In the genomic region with DNA sequence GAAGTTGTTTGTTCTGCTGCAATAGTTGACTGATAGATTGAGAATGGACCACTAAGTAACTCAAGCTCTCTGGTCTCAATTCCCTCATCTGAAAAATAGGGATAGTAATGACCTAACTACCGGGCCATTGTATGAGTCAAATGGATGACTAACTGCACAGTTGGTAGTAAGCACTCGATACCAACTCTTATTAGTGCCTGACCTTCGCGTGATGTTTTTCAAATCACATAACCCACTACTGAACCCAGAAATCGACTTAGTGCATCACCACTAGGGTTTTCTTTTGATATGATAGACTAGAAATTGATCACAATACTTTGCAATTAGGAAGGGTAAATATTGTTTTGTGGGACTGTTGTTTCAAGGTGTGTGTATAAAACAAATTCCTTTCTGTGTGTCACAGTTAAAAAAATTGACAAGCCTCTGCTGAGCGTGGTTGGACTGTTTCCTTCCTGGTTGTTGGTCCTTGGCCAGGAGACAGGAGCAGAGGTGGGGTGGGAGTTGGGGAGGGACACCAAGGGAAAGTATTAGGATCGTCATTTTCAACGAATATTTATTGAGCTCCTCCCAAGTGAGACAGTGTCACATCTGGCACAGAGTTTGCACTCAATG, we compare ENCODE assay signal across 18 cellular contexts. TPM values are rescaled to one million over a fixed set of nuclear protein-coding genes. Genes with fewer than 3 reads are reported as not detected.
A peak's percentile ranks its signal among the peaks of the same experiment; 100 is the strongest.
DNase-seq lines count a peak whose midpoint lies in the region; ATAC-seq and TF ChIP-seq lines count a peak whose summit lies in the region.
"Had no signal": no experiment of that assay in that cellular context is flagged by ENCODE, and none has a peak within 500 bp of the region (broad histone marks: within the 10 kb centered on the region; RNA-seq: fewer than 3 reads in every experiment).

No MANE protein-coding gene starts in this region.

- DNase-seq in AG20443 (ENCODE audit: low spot score), result peak; percentile 60
- DNase-seq in LHCN-M2 (ENCODE audit: low read depth), result peak; percentile 61
- peak; percentile 68 for DNase-seq in astrocyte of the spinal cord (ENCODE audit: low read depth, low spot score)
- peak; percentile 44 for DNase-seq in kidney epithelial cell (ENCODE audit: low read depth)
- DNase-seq in RPMI8226, result no peak
- no peak for DNase-seq in NCI-H187 (lab: John Stamatoyannopoulos, UW)
- DNase-seq in natural killer cell, result no peak
- DNase-seq in NCI-H2227 (lab: John Stamatoyannopoulos, UW; ENCODE audit: unreplicated experiment), result no peak
- DNase-seq: activated CD4-positive, alpha-beta T cell treated with anti-CD3 and anti-CD28 coated beads for 36 hours; activated T-cell treated with anti-CD3 and anti-CD28 coated beads, Interleukin-2, amount 50 U/mL, for 4 hours; AML-193; amygdala; DND-41; nucleus accumbens; stimulated activated CD4-positive, alpha-beta T cell treated with anti-CD3 and anti-CD28 coated beads, Interleukin-15, amount 100 ng/mL, for 24 hours; T-cell had no signal

- H3K27me3 ChIP-seq in kidney epithelial cell (ENCODE audit: control insufficient read depth, insufficient read depth, low read length), result no peaks in the 10 kb centered on the region

- no peak for ATAC-seq in natural killer cell
- ATAC-seq: activated CD4-positive, alpha-beta T cell treated with anti-CD3 and anti-CD28 coated beads for 36 hours; activated T-cell treated with anti-CD3 and anti-CD28 coated beads, Interleukin-2, amount 50 U/mL, for 4 hours; heart left ventricle; T-cell had no signal

- H3K27me3 Mint-ChIP-seq in natural killer cell (ENCODE audit: low read depth in 2 of 2), result peaks cover 17 to 24% of the 10 kb centered on the region in 2 donors

- H3K4me1 Mint-ChIP-seq in natural killer cell, result no peaks in the 10 kb centered on the region
- H3K4me1 Mint-ChIP-seq: memory B cell had no signal

- no peaks in the 10 kb centered on the region for H3K36me3 Mint-ChIP-seq in natural killer cell
- H3K36me3 Mint-ChIP-seq: memory B cell, T-cell had no signal

- H3K4me3 Mint-ChIP-seq in natural killer cell, result no peak overlapping the region
- H3K4me3 Mint-ChIP-seq: activated CD4-positive, alpha-beta T cell treated with anti-CD3 and anti-CD28 coated beads for 36 hours; activated T-cell treated with anti-CD3 and anti-CD28 coated beads, Interleukin-2, amount 50 U/mL, for 4 hours; memory B cell; T-cell had no signal

- H3K4me3 ChIP-seq in astrocyte of the spinal cord (ENCODE audit: low read depth, low read length), result no peak overlapping the region
- H3K4me3 ChIP-seq in kidney epithelial cell (ENCODE audit: low read depth, low read length), result no peak overlapping the region
- H3K4me3 ChIP-seq: heart left ventricle had no signal

- H3K9me3 Mint-ChIP-seq in natural killer cell, result no peaks in the 10 kb centered on the region
- H3K9me3 Mint-ChIP-seq: activated T-cell treated with anti-CD3 and anti-CD28 coated beads, Interleukin-2, amount 50 U/mL, for 4 hours; T-cell had no signal

- no peak overlapping the region for H3K27ac Mint-ChIP-seq in natural killer cell
- H3K27ac Mint-ChIP-seq: activated CD4-positive, alpha-beta T cell treated with anti-CD3 and anti-CD28 coated beads for 36 hours; memory B cell; T-cell had no signal

- intact Hi-C loops in natural killer cell (cut with micrococcal nuclease), result no loop called here

- no peaks in the 10 kb centered on the region for H3K36me3 ChIP-seq in kidney epithelial cell (ENCODE audit: control insufficient read depth, insufficient read depth, low read length)
- H3K36me3 ChIP-seq: heart left ventricle had no signal

- TF ChIP-seq CTCF in astrocyte of the spinal cord (IDR thresholded peaks at IDR 0.05; ENCODE audit: low read depth, low read length), result no peak
- TF ChIP-seq CTCF in kidney epithelial cell (IDR thresholded peaks at IDR 0.05; ENCODE audit: insufficient read depth, low read length, poor library complexity, severe bottlenecking), result no peak
- TF ChIP-seq CTCF in natural killer cell (IDR thresholded peaks at IDR 0.05), result no peak

- in situ Hi-C loops in astrocyte of the spinal cord (cut with HindIII; ENCODE audit: low sequenced_read_pairs), result loop anchor here (25.0 kb wide), 1 partner anchor 95 kb away; no protein-coding TSS in a partner anchor

RNA-seq across cellular contexts. Expression of gene LRP8, which starts 54.0 kb away (rescaled TPM):
- total RNA-seq in LHCN-M2 (2014; rRNA removed) (7.7 and 10.0 TPM in 2 replicates), kidney epithelial cell (7.5 and 9.5 TPM in 2 replicates), natural killer cell (10 to 100 TPM; 23.2 to 27.3 (median 24.9) TPM)
- polyA plus RNA-seq in LHCN-M2 (2012), result 4.2 TPM

Comparison
In these comparisons a context has a peak if more than half of its experiments do, and no peak if none do; other contexts are left out.
1. DNase-seq: peak in AG20443 (single experiment), LHCN-M2 (single experiment), astrocyte of the spinal cord (single experiment) and kidney epithelial cell (single experiment); none in RPMI8226 (single experiment), NCI-H187 (0 of 2), natural killer cell (single experiment) and NCI-H2227 (single experiment).